Comparison of ENCODE assay signal across 1 cellular context in the genomic region with DNA sequence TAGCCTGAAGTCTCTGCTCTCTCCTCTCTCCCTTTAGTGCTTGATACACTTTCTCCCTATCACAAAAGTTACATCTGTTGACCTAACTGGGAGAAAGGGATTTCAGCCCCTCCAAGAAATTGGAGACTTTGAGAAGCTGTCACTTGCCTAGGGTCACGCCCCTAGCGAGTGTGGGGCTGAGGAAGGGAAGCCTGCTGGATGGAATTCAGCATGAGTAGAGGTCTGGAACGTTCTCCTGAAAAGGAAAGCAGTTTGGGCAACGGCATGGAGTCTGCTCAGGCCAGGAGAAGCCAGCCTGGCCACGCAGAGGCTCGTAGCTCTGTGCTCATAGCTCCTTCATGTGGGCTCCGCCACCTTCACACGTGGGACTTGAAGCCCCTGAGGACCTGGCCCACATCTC.
TF ChIP-seq lines count a peak whose summit lies in the region.

No MANE protein-coding gene starts in this region.

TF ChIP-seq in GM23338, 12 proteins besides CTCF, POLR2A, EP300 and RAD21 (continued from another document):
- TF ChIP-seq, protein P1, sequence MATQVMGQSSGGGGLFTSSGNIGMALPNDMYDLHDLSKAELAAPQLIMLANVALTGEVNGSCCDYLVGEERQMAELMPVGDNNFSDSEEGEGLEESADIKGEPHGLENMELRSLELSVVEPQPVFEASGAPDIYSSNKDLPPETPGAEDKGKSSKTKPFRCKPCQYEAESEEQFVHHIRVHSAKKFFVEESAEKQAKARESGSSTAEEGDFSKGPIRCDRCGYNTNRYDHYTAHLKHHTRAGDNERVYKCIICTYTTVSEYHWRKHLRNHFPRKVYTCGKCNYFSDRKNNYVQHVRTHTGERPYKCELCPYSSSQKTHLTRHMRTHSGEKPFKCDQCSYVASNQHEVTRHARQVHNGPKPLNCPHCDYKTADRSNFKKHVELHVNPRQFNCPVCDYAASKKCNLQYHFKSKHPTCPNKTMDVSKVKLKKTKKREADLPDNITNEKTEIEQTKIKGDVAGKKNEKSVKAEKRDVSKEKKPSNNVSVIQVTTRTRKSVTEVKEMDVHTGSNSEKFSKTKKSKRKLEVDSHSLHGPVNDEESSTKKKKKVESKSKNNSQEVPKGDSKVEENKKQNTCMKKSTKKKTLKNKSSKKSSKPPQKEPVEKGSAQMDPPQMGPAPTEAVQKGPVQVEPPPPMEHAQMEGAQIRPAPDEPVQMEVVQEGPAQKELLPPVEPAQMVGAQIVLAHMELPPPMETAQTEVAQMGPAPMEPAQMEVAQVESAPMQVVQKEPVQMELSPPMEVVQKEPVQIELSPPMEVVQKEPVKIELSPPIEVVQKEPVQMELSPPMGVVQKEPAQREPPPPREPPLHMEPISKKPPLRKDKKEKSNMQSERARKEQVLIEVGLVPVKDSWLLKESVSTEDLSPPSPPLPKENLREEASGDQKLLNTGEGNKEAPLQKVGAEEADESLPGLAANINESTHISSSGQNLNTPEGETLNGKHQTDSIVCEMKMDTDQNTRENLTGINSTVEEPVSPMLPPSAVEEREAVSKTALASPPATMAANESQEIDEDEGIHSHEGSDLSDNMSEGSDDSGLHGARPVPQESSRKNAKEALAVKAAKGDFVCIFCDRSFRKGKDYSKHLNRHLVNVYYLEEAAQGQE (IDR thresholded peaks at IDR 0.05; ENCODE audit: unreplicated experiment): no peak
- TF ChIP-seq, protein P2, sequence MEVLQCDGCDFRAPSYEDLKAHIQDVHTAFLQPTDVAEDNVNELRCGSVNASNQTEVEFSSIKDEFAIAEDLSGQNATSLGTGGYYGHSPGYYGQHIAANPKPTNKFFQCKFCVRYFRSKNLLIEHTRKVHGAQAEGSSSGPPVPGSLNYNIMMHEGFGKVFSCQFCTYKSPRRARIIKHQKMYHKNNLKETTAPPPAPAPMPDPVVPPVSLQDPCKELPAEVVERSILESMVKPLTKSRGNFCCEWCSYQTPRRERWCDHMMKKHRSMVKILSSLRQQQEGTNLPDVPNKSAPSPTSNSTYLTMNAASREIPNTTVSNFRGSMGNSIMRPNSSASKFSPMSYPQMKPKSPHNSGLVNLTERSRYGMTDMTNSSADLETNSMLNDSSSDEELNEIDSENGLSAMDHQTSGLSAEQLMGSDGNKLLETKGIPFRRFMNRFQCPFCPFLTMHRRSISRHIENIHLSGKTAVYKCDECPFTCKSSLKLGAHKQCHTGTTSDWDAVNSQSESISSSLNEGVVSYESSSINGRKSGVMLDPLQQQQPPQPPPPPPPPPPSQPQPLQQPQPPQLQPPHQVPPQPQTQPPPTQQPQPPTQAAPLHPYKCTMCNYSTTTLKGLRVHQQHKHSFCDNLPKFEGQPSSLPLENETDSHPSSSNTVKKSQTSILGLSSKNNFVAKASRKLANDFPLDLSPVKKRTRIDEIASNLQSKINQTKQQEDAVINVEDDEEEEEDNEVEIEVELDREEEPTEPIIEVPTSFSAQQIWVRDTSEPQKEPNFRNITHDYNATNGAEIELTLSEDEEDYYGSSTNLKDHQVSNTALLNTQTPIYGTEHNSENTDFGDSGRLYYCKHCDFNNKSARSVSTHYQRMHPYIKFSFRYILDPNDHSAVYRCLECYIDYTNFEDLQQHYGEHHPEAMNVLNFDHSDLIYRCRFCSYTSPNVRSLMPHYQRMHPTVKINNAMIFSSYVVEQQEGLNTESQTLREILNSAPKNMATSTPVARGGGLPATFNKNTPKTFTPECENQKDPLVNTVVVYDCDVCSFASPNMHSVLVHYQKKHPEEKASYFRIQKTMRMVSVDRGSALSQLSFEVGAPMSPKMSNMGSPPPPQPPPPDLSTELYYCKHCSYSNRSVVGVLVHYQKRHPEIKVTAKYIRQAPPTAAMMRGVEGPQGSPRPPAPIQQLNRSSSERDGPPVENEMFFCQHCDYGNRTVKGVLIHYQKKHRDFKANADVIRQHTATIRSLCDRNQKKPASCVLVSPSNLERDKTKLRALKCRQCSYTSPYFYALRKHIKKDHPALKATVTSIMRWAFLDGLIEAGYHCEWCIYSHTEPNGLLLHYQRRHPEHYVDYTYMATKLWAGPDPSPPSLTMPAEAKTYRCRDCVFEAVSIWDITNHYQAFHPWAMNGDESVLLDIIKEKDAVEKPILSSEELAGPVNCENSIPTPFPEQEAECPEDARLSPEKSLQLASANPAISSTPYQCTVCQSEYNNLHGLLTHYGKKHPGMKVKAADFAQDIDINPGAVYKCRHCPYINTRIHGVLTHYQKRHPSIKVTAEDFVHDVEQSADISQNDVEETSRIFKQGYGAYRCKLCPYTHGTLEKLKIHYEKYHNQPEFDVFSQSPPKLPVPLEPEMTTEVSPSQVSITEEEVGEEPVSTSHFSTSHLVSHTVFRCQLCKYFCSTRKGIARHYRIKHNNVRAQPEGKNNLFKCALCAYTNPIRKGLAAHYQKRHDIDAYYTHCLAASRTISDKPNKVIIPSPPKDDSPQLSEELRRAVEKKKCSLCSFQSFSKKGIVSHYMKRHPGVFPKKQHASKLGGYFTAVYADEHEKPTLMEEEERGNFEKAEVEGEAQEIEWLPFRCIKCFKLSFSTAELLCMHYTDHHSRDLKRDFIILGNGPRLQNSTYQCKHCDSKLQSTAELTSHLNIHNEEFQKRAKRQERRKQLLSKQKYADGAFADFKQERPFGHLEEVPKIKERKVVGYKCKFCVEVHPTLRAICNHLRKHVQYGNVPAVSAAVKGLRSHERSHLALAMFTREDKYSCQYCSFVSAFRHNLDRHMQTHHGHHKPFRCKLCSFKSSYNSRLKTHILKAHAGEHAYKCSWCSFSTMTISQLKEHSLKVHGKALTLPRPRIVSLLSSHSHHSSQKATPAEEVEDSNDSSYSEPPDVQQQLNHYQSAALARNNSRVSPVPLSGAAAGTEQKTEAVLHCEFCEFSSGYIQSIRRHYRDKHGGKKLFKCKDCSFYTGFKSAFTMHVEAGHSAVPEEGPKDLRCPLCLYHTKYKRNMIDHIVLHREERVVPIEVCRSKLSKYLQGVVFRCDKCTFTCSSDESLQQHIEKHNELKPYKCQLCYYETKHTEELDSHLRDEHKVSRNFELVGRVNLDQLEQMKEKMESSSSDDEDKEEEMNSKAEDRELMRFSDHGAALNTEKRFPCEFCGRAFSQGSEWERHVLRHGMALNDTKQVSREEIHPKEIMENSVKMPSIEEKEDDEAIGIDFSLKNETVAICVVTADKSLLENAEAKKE (CRISPR knock-in tag; IDR thresholded peaks at IDR 0.05): no peak
- TF ChIP-seq EZH2 (IDR thresholded peaks at IDR 0.05; ENCODE audit: low read depth, unreplicated experiment) (no peak), POLR2AphosphoS5 (IDR thresholded peaks at IDR 0.05; ENCODE audit: low read depth) (no peak), NANOG (IDR thresholded peaks at IDR 0.05; ENCODE audit: borderline replicate concordance) (no peak), ZNF331 (CRISPR knock-in tag; IDR thresholded peaks at IDR 0.05; ENCODE audit: low read depth) (no peak), ZNF114 (CRISPR knock-in tag; IDR thresholded peaks at IDR 0.05) (no peak), CREB1 (CRISPR knock-in tag; IDR thresholded peaks at IDR 0.05; ENCODE audit: low read depth) (no peak), JUNB (IDR thresholded peaks at IDR 0.05; ENCODE audit: unreplicated experiment) (no peak), EZH2phosphoT487 (IDR thresholded peaks at IDR 0.05; ENCODE audit: unreplicated experiment) (no peak)
- TF ChIP-seq, protein P3, sequence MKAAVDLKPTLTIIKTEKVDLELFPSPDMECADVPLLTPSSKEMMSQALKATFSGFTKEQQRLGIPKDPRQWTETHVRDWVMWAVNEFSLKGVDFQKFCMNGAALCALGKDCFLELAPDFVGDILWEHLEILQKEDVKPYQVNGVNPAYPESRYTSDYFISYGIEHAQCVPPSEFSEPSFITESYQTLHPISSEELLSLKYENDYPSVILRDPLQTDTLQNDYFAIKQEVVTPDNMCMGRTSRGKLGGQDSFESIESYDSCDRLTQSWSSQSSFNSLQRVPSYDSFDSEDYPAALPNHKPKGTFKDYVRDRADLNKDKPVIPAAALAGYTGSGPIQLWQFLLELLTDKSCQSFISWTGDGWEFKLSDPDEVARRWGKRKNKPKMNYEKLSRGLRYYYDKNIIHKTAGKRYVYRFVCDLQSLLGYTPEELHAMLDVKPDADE (IDR thresholded peaks at IDR 0.05): no peak
